Comparison of ENCODE assay signal across 8 cellular contexts in the genomic region with DNA sequence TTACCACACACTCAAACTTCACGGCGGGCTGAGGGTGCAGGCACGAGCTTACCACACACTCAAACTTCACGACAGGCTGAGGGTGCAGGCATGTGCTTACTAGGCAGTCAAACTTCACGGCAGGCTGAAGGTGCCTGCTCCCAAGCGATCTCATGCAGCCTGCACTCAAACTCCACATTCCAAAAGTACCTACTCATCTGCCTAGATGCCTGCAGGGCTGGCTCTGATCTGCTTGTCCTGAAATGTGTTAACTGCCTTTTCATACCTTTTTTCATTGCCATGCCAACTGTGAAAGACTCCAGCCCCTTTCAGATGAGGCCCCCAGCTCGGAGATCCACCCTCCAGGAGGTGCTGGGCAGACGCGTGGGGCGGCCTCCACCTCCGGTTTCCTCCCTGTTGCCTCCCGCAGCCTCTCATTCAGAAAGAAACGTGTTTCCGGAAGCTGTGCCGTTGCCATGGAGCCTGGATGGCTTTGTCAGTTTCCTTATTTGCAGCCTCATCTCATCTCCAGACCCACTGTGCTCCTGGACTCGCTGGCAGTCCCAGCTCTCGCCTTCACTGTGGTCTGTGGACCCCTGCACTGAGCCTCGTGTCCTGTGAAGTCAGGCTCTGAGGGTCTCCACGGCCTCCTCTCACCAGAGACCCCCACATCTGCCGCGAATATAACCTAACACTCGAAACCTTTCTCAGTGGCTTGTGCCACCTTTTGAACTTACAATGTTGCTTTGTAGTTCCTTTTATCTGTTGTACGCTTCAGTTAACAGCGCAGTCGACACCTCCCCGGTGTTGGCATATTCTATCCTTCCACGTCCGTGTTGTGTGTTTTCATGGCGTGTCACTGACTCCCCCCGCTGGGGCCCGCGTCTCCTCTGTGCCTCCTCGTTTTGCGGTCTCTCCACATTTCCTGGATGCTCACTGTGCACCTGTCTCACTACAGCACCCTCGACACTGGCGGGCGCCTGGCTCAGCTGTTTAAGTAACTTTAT.
DNase-seq lines count a peak whose midpoint lies in the region; ATAC-seq and TF ChIP-seq lines count a peak whose summit lies in the region.

No MANE protein-coding gene starts in this region.

- H3K27me3 Mint-ChIP-seq in activated CD8-positive, alpha-beta memory T cell treated with anti-CD3 and anti-CD28 coated beads, Interleukin-2, amount 10 ng/mL, durations not matched to agents 7 days and 5 days: no peaks in the 10 kb centered on the region

- no peak for TF ChIP-seq CTCF in foreskin fibroblast (IDR thresholded peaks at IDR 0.05; ENCODE audit: low read depth, low read length)

- ATAC-seq in activated CD8-positive, alpha-beta memory T cell treated with anti-CD3 and anti-CD28 coated beads, Interleukin-2, amount 10 ng/mL, durations not matched to agents 7 days and 5 days: peak; percentile 92

- peaks cover 2% of the 10 kb centered on the region for H3K9me3 Mint-ChIP-seq in activated CD8-positive, alpha-beta memory T cell treated with anti-CD3 and anti-CD28 coated beads, Interleukin-2, amount 10 ng/mL, durations not matched to agents 7 days and 5 days (ENCODE audit: low read depth)

- H3K36me3 Mint-ChIP-seq in activated CD8-positive, alpha-beta memory T cell treated with anti-CD3 and anti-CD28 coated beads, Interleukin-2, amount 10 ng/mL, durations not matched to agents 7 days and 5 days: no peaks in the 10 kb centered on the region

- peak overlapping the region; percentile 83 for H3K27ac Mint-ChIP-seq in activated CD8-positive, alpha-beta memory T cell treated with anti-CD3 and anti-CD28 coated beads, Interleukin-2, amount 10 ng/mL, durations not matched to agents 7 days and 5 days

- no peak overlapping the region for H3K4me3 ChIP-seq in foreskin fibroblast (ENCODE audit: low read depth in 1 of 2, low read length in 2 of 2)

- intact Hi-C loops in cardiac septum (cut with DNase I): no loop called here

- H3K4me3 Mint-ChIP-seq in activated CD8-positive, alpha-beta memory T cell treated with anti-CD3 and anti-CD28 coated beads, Interleukin-2, amount 10 ng/mL, durations not matched to agents 7 days and 5 days: peak overlapping the region; percentile 71

- DNase-seq in NCI-H526 (lab: John Stamatoyannopoulos, UW) (peak; percentile 23 to 47), NCI-H526 treated with DMSO at 0.1 percent for 48 hours (lab: John Stamatoyannopoulos, UW) (no peak), NCI-H2107 treated with DMSO at 0.1 percent for 48 hours (lab: John Stamatoyannopoulos, UW; ENCODE audit: unreplicated experiment) (peak; percentile 74), foreskin fibroblast (peak; percentile 1), NCI-H2171 treated with DMSO at 0.1 percent for 48 hours (lab: John Stamatoyannopoulos, UW) (no peak), cardiac septum (ENCODE audit: low spot score) (no peak)
- peak; percentile 86 for DNase-seq in activated CD8-positive, alpha-beta memory T cell treated with anti-CD3 and anti-CD28 coated beads, Interleukin-2, amount 10 ng/mL, durations not matched to agents 7 days and 5 days
- DNase-seq in stimulated activated CD4-positive, alpha-beta T cell treated with anti-CD3 and anti-CD28 coated beads, Interleukin-4, amount 100 ng/mL, for 4 hours: peak; percentile 45 to 57

- CTCF ChIA-PET in activated CD8-positive, alpha-beta memory T cell treated with anti-CD3 and anti-CD28 coated beads, Interleukin-2, amount 10 ng/mL, durations not matched to agents 7 days and 5 days (lab: Charles Lee): interaction anchor here (1.9 kb wide), 1 partner anchor 44 kb away, joined by 5 read pairs; no protein-coding TSS in a partner anchor

- peaks cover 20% of the 10 kb centered on the region for H3K4me1 Mint-ChIP-seq in activated CD8-positive, alpha-beta memory T cell treated with anti-CD3 and anti-CD28 coated beads, Interleukin-2, amount 10 ng/mL, durations not matched to agents 7 days and 5 days

Comparison
In these comparisons a context has a peak if more than half of its experiments do, and no peak if none do; other contexts are left out.
1. DNase-seq: peak in NCI-H526 (2 of 2), NCI-H2107 treated with DMSO at 0.1 percent for 48 hours (single experiment), activated CD8-positive, alpha-beta memory T cell treated with anti-CD3 and anti-CD28 coated beads, Interleukin-2, amount 10 ng/mL, durations not matched to agents 7 days and 5 days (single experiment), foreskin fibroblast (2 of 2) and stimulated activated CD4-positive, alpha-beta T cell treated with anti-CD3 and anti-CD28 coated beads, Interleukin-4, amount 100 ng/mL, for 4 hours (2 of 2); none in NCI-H526 treated with DMSO at 0.1 percent for 48 hours (single experiment), NCI-H2171 treated with DMSO at 0.1 percent for 48 hours (single experiment) and cardiac septum (single experiment).